In the genomic region with DNA sequence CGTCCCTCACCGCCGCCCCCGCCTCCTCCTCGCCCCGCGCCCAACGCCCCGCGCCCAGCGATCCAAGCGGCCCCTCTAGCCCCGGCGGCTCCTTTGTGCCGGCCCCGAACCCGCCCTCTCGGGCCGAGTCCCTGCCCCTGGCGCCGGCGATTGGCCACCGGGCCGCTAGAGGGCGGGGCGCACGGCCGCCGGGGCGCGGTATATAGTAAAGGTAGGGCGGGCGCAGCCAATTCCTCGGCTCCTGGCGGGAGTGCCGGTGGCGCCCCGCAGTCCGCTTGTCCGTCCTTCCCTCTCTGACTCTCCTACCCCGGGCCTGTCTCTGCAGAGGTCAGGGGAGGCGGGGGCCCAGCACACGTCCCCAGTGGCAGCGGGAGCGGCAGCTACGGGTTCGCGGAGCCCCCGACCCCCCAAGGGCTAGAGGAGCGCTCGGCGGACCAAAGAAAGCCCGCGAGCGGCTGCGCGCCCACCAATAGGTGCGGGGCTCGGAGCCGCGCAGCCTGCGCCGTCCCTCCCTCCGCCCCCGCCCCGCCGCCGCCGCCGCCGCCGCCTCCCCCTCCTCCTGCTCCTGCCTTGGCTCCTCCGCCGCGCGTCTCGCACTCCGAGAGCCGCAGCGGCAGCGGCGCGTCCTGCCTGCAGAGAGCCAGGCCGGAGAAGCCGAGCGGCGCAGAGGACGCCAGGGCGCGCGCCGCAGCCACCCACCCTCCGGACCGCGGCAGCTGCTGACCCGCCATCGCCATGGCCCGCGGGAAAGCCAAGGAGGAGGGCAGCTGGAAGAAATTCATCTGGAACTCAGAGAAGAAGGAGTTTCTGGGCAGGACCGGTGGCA, we compare ENCODE assay signal across 1 cellular context.
TF ChIP-seq lines count a peak whose summit lies in the region.

A gene (plus strand): TSS at position 596 of the 826 bp plus-strand sequence. CDS start 140 bp downstream, at position 736.

TF ChIP-seq in SK-N-SH, 30 proteins besides CTCF, POLR2A, EP300 and RAD21 (continued from another document):
- TF ChIP-seq, protein P1, sequence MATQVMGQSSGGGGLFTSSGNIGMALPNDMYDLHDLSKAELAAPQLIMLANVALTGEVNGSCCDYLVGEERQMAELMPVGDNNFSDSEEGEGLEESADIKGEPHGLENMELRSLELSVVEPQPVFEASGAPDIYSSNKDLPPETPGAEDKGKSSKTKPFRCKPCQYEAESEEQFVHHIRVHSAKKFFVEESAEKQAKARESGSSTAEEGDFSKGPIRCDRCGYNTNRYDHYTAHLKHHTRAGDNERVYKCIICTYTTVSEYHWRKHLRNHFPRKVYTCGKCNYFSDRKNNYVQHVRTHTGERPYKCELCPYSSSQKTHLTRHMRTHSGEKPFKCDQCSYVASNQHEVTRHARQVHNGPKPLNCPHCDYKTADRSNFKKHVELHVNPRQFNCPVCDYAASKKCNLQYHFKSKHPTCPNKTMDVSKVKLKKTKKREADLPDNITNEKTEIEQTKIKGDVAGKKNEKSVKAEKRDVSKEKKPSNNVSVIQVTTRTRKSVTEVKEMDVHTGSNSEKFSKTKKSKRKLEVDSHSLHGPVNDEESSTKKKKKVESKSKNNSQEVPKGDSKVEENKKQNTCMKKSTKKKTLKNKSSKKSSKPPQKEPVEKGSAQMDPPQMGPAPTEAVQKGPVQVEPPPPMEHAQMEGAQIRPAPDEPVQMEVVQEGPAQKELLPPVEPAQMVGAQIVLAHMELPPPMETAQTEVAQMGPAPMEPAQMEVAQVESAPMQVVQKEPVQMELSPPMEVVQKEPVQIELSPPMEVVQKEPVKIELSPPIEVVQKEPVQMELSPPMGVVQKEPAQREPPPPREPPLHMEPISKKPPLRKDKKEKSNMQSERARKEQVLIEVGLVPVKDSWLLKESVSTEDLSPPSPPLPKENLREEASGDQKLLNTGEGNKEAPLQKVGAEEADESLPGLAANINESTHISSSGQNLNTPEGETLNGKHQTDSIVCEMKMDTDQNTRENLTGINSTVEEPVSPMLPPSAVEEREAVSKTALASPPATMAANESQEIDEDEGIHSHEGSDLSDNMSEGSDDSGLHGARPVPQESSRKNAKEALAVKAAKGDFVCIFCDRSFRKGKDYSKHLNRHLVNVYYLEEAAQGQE (IDR thresholded peaks at IDR 0.05; ENCODE audit: low read depth, low read length): peak; percentile 9; the same call in 1 of the 2 replicates
- TF ChIP-seq GATA2 (CRISPR knock-in tag; IDR thresholded peaks at IDR 0.05) (no peak), YY1 (IDR thresholded peaks at IDR 0.05; ENCODE audit: low read depth) (no peak), SMC3 (IDR thresholded peaks at IDR 0.05; ENCODE audit: low read depth, low read length) (no peak), MXI1 (IDR thresholded peaks at IDR 0.05; ENCODE audit: low read depth, low read length) (0 out of 2 replicates have a peak, but pooled peaks have one; percentile 12), NFIC (IDR thresholded peaks at IDR 0.05; ENCODE audit: borderline replicate concordance) (no peak), GABPA (IDR thresholded peaks at IDR 0.05; ENCODE audit: low read depth) (no peak), POLR2AphosphoS5 (IDR thresholded peaks at IDR 0.05; ENCODE audit: low read depth, low read length) (peak; percentile 96), JUND (IDR thresholded peaks at IDR 0.05) (no peak), TCF12 (IDR thresholded peaks at IDR 0.05) (no peak), FOXM1 (IDR thresholded peaks at IDR 0.05; ENCODE audit: low read depth) (no peak), RXRA (IDR thresholded peaks at IDR 0.05; ENCODE audit: borderline replicate concordance, low read depth) (no peak), SIN3A (IDR thresholded peaks at IDR 0.05; ENCODE audit: borderline replicate concordance, low read depth, low read length) (no peak), RCOR1 (IDR thresholded peaks at IDR 0.05; ENCODE audit: low read length) (no peak), FOXJ3 (CRISPR knock-in tag; IDR thresholded peaks at IDR 0.05) (no peak), CHD2 (IDR thresholded peaks at IDR 0.05; ENCODE audit: low read length, partially characterized antibody) (no peak), RFX5 (IDR thresholded peaks at IDR 0.05; ENCODE audit: low read length) (no peak), EZH2phosphoT487 (IDR thresholded peaks at IDR 0.05; ENCODE audit: borderline replicate concordance, low read depth) (no peak), TAF1 (IDR thresholded peaks at IDR 0.05; ENCODE audit: borderline replicate concordance, low read depth, low read length) (peak; percentile 78)
- TF ChIP-seq, protein P2, sequence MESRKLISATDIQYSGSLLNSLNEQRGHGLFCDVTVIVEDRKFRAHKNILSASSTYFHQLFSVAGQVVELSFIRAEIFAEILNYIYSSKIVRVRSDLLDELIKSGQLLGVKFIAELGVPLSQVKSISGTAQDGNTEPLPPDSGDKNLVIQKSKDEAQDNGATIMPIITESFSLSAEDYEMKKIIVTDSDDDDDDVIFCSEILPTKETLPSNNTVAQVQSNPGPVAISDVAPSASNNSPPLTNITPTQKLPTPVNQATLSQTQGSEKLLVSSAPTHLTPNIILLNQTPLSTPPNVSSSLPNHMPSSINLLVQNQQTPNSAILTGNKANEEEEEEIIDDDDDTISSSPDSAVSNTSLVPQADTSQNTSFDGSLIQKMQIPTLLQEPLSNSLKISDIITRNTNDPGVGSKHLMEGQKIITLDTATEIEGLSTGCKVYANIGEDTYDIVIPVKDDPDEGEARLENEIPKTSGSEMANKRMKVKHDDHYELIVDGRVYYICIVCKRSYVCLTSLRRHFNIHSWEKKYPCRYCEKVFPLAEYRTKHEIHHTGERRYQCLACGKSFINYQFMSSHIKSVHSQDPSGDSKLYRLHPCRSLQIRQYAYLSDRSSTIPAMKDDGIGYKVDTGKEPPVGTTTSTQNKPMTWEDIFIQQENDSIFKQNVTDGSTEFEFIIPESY (IDR thresholded peaks at IDR 0.05; ENCODE audit: borderline replicate concordance, low read depth): no peak
- TF ChIP-seq, protein P3, sequence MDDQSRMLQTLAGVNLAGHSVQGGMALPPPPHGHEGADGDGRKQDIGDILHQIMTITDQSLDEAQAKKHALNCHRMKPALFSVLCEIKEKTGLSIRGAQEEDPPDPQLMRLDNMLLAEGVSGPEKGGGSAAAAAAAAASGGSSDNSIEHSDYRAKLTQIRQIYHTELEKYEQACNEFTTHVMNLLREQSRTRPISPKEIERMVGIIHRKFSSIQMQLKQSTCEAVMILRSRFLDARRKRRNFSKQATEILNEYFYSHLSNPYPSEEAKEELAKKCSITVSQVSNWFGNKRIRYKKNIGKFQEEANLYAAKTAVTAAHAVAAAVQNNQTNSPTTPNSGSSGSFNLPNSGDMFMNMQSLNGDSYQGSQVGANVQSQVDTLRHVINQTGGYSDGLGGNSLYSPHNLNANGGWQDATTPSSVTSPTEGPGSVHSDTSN (IDR thresholded peaks at IDR 0.05): no peak; the same call in 1 of the 2 replicates
- TF ChIP-seq, protein P4, sequence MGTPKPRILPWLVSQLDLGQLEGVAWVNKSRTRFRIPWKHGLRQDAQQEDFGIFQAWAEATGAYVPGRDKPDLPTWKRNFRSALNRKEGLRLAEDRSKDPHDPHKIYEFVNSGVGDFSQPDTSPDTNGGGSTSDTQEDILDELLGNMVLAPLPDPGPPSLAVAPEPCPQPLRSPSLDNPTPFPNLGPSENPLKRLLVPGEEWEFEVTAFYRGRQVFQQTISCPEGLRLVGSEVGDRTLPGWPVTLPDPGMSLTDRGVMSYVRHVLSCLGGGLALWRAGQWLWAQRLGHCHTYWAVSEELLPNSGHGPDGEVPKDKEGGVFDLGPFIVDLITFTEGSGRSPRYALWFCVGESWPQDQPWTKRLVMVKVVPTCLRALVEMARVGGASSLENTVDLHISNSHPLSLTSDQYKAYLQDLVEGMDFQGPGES (IDR thresholded peaks at IDR 0.05; ENCODE audit: low read depth, low read length): no peak
- TF ChIP-seq, protein P5, sequence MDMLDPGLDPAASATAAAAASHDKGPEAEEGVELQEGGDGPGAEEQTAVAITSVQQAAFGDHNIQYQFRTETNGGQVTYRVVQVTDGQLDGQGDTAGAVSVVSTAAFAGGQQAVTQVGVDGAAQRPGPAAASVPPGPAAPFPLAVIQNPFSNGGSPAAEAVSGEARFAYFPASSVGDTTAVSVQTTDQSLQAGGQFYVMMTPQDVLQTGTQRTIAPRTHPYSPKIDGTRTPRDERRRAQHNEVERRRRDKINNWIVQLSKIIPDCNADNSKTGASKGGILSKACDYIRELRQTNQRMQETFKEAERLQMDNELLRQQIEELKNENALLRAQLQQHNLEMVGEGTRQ (IDR thresholded peaks at IDR 0.05; ENCODE audit: borderline replicate concordance, low read depth, low read length): no peak
- TF ChIP-seq, protein P6, sequence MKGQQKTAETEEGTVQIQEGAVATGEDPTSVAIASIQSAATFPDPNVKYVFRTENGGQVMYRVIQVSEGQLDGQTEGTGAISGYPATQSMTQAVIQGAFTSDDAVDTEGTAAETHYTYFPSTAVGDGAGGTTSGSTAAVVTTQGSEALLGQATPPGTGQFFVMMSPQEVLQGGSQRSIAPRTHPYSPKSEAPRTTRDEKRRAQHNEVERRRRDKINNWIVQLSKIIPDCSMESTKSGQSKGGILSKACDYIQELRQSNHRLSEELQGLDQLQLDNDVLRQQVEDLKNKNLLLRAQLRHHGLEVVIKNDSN (IDR thresholded peaks at IDR 0.05; ENCODE audit: borderline replicate concordance, low read depth): no peak
